10 cellular contexts compared by ENCODE assay signal in the genomic region with DNA sequence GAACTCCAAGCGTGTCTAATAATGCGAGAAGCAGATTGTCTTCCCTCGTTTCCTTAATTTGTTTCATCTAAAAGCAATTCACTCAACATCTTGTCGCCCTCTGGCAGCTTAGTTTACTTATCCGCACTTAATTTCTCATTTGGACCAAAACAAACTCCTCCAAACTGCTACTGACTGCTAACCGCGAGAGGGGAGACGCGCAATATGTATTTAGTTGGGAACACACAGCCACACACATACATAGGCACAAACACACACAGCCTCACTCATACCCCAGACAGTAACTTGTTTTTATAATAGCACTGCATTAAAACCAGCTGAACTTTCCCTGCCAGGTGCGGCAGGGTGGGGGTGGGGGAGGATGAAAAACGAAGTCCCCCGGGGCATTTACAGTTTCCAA. TPM values are rescaled to one million over a fixed set of nuclear protein-coding genes. Genes with fewer than 3 reads are reported as not detected.
DNase-seq lines count a peak whose midpoint lies in the region; ATAC-seq and TF ChIP-seq lines count a peak whose summit lies in the region.
"Had no signal": no experiment of that assay in that cellular context is flagged by ENCODE, and none has a peak within 500 bp of the region (broad histone marks: within the 10 kb centered on the region; RNA-seq: fewer than 3 reads in every experiment).

No MANE protein-coding gene starts in this region.

- H3K27ac ChIP-seq in iPS DF 6.9 (ENCODE audit: low read length) (no peak overlapping the region), colonic mucosa (no peak overlapping the region)

- DNase-seq in G401 (ENCODE audit: low spot score) (peak; percentile 61), T-helper 17 cell (no peak), iPS DF 6.9 (ENCODE audit: low read depth, low spot score) (no peak), retinal pigment epithelial cell (ENCODE audit: low read depth) (no peak), HCEC 1CT (no peak), NCI-H187 treated with DMSO at 0.1 percent for 48 hours (lab: John Stamatoyannopoulos, UW) (no peak), colonic mucosa (no peak), OCI-M1 (lab: John Stamatoyannopoulos, UW) (no peak)
- DNase-seq: effector CD8-positive, alpha-beta T cell; Kasumi-1 had no signal

- H3K9ac ChIP-seq in colonic mucosa (ENCODE audit: low read depth in 2 of 2, low read length in 2 of 2), result no peak overlapping the region

- TF ChIP-seq CTCF in retinal pigment epithelial cell (conservative IDR thresholded peaks at IDR 0.05; ENCODE audit: low read depth, low read length), result no peak
- TF ChIP-seq CTCF in colonic mucosa (IDR thresholded peaks at IDR 0.05), result no peak

- H3K36me3 Mint-ChIP-seq in T-helper 17 cell (ENCODE audit: low read depth), result no peaks in the 10 kb centered on the region

- H3K9me3 ChIP-seq in T-helper 17 cell (ENCODE audit: control insufficient read depth, low read length, poor library complexity, severe bottlenecking), result no peaks in the 10 kb centered on the region
- H3K9me3 ChIP-seq in iPS DF 6.9 (ENCODE audit: control insufficient read depth, insufficient read depth, low read length), result no peaks in the 10 kb centered on the region
- H3K9me3 ChIP-seq in colonic mucosa, result no peaks in the 10 kb centered on the region

- peaks cover 44% of the 10 kb centered on the region for H3K27me3 Mint-ChIP-seq in T-helper 17 cell

- H3K4me1 ChIP-seq in iPS DF 6.9 (ENCODE audit: control insufficient read depth, insufficient read depth, low read length), result no peaks in the 10 kb centered on the region; the same call in 1 of the 2 replicates
- H3K4me1 ChIP-seq in colonic mucosa, result no peaks in the 10 kb centered on the region

- H3K27ac Mint-ChIP-seq in T-helper 17 cell, result no peak overlapping the region

- peaks cover 10% of the 10 kb centered on the region for H3K4me1 Mint-ChIP-seq in T-helper 17 cell

- WGBS in iPS DF 6.9 (ENCODE audit: insufficient coverage, insufficient read length), result no CpG with 5 or more reads among the region's 12 CpGs

- H3K27me3 ChIP-seq in iPS DF 6.9 (ENCODE audit: control insufficient read depth, insufficient read depth, low read length), result peaks cover 25% of the 10 kb centered on the region
- peaks cover 42% of the 10 kb centered on the region for H3K27me3 ChIP-seq in colonic mucosa

- H3K4me3 ChIP-seq in iPS DF 6.9 (ENCODE audit: low read length) (peak overlapping the region; percentile 30; the same call in 1 of the 2 replicates), retinal pigment epithelial cell (ENCODE audit: low read length) (peak overlapping the region; percentile 80), colonic mucosa (no peak overlapping the region)

- H3K36me3 ChIP-seq in iPS DF 6.9 (ENCODE audit: control insufficient read depth, insufficient read depth, low read length) (no peaks in the 10 kb centered on the region), colonic mucosa (no peaks in the 10 kb centered on the region)

- in situ Hi-C loops in G401 (cut with HindIII; ENCODE audit: low sequenced_read_pairs), result no loop called here

- peak overlapping the region; percentile 31 for H3K4me3 Mint-ChIP-seq in T-helper 17 cell

- ATAC-seq in T-helper 17 cell, result no peak

- intact Hi-C loops in colonic mucosa (cut with DNase I), result no loop called here

RNA-seq across cellular contexts. Expression of a gene that starts 2.6 kb away (rescaled TPM):
- not detected in 2 replicates for total RNA-seq in G401 (2014; rRNA removed; shearing (Covaris generic))
- not detected for total RNA-seq in T-helper 17 cell
- total RNA-seq in colonic mucosa, result under 1 TPM; 0.05 to 0.07 TPM
